ENCODE assay signal across 33 cellular contexts in the genomic region with DNA sequence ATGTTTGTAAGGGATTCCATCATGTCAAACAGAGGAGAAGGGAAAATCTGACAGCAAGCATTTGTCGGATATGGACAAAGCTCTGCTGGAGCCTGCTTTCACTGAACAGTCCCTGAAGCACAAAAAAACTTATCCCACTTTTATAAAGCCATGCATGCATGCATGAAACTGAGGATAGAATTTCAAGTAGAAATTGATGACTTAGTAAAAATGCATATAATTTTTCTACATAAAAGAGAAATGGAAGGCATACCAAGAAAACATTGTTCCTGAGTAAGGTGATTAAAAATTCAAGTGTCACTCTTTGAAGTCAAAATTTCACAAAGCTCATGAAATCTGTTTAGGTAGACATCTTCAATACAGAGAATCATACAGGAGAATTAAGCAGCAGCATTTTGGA.
"Had no signal": no experiment of that assay in that cellular context is flagged by ENCODE, and none has a peak within 500 bp of the region (broad histone marks: within the 10 kb centered on the region; RNA-seq: fewer than 3 reads in every experiment).

No MANE protein-coding gene starts in this region.

- H3K4me3 ChIP-seq: adrenal gland, body of pancreas, breast epithelium had no signal

- H3K27me3 ChIP-seq: adrenal gland, body of pancreas, brain microvascular endothelial cell, breast epithelium had no signal

- ATAC-seq: activated CD8-positive, alpha-beta T cell treated with anti-CD3 and anti-CD28 coated beads for 36 hours; activated naive CD4-positive, alpha-beta T cell treated with anti-CD3 and anti-CD28 coated beads, Interleukin-2, amount 50 U/mL, for 72 hours; activated T-cell treated with anti-CD3 and anti-CD28 coated beads, Interleukin-2, amount 50 U/mL, for 4 hours; activated T-cell treated with anti-CD3 and anti-CD28 coated beads, Interleukin-2, amount 50 U/mL, for 72 hours; activated T-helper 17 cell treated with anti-CD3 and anti-CD28 coated beads, Interleukin-2, amount 50 U/mL, for 72 hours; body of pancreas had no signal

- H3K4me1 ChIP-seq: adrenal gland, body of pancreas, breast epithelium had no signal

- H3K36me3 ChIP-seq: adrenal gland, brain microvascular endothelial cell, breast epithelium had no signal

- H3K9me3 ChIP-seq: adrenal gland, body of pancreas, breast epithelium had no signal

- DNase-seq: activated B cell treated with CpG ODN at 0.5 μM for 24 hours; activated CD4-positive, alpha-beta memory T cell treated with anti-CD3 and anti-CD28 coated beads for 36 hours; activated CD4-positive, alpha-beta T cell treated with anti-CD3 and anti-CD28 coated beads for 4 hours; activated CD4-positive, alpha-beta T cell treated with anti-CD3 and anti-CD28 coated beads, Interleukin-2, amount 10 ng/mL, durations not matched to agents 24 days and 14 days; activated CD4-positive, alpha-beta T cell treated with anti-CD3 and anti-CD28 coated beads, Interleukin-2, amount 50 U/mL, for 1 hour; activated CD4-positive, alpha-beta T cell treated with anti-CD3 and anti-CD28 coated beads, Interleukin-2, amount 50 U/mL, for 4 hours; activated CD4-positive, CD25-positive, alpha-beta regulatory T cell treated with anti-CD3 and anti-CD28 coated beads, Interleukin-2, amount 50 U/mL, for 72 hours; activated CD8-positive, alpha-beta memory T cell treated with anti-CD3 and anti-CD28 coated beads, Interleukin-2, amount 50 U/mL, for 4 hours; activated CD8-positive, alpha-beta T cell treated with anti-CD3 and anti-CD28 coated beads for 36 hours; activated effector memory CD4-positive, alpha-beta T cell treated with anti-CD3 and anti-CD28 coated beads, Interleukin-2, amount 50 U/mL, for 16 hours; activated gamma-delta T cell treated with Interleukin-2 at 50 U/mL for 16 hours; activated naive CD4-positive, alpha-beta T cell; activated naive CD4-positive, alpha-beta T cell treated with anti-CD3 and anti-CD28 coated beads for 36 hours; activated naive CD4-positive, alpha-beta T cell treated with anti-CD3 and anti-CD28 coated beads, Interleukin-2, amount 50 U/mL, for 16 hours; activated naive CD8-positive, alpha-beta T cell treated with anti-CD3 and anti-CD28 coated beads for 36 hours; activated T-cell treated with anti-CD3 and anti-CD28 coated beads for 4 hours; activated T-cell treated with anti-CD3 and anti-CD28 coated beads, Interleukin-2, amount 50 U/mL, for 1 hour; activated T-cell treated with anti-CD3 and anti-CD28 coated beads, Interleukin-2, amount 50 U/mL, for 4 hours; activated T-cell treated with anti-CD3 and anti-CD28 coated beads, Interleukin-2, amount 50 U/mL, for 72 hours; adrenal gland; amniotic stem cell; aorta; body of pancreas; brain microvascular endothelial cell; central memory CD4-positive, alpha-beta T cell; T-helper 2 cell; T-helper 9 cell had no signal

- H3K27ac ChIP-seq: adrenal gland, body of pancreas, brain microvascular endothelial cell, breast epithelium, VCaP had no signal

- FAIRE-seq: astrocyte, TTC549 had no signal
